In genomic region chr2:208265807-208266640, GRCh38 we compare ENCODE assay signal across 8 cellular contexts. TPM values are rescaled to one million over a fixed set of nuclear protein-coding genes. Genes with fewer than 3 reads are reported as not detected.
A peak's percentile ranks its signal among the peaks of the same experiment; 100 is the strongest.
DNase-seq lines count a peak whose midpoint lies in the region; ATAC-seq and TF ChIP-seq lines count a peak whose summit lies in the region.

A gene with protein sequence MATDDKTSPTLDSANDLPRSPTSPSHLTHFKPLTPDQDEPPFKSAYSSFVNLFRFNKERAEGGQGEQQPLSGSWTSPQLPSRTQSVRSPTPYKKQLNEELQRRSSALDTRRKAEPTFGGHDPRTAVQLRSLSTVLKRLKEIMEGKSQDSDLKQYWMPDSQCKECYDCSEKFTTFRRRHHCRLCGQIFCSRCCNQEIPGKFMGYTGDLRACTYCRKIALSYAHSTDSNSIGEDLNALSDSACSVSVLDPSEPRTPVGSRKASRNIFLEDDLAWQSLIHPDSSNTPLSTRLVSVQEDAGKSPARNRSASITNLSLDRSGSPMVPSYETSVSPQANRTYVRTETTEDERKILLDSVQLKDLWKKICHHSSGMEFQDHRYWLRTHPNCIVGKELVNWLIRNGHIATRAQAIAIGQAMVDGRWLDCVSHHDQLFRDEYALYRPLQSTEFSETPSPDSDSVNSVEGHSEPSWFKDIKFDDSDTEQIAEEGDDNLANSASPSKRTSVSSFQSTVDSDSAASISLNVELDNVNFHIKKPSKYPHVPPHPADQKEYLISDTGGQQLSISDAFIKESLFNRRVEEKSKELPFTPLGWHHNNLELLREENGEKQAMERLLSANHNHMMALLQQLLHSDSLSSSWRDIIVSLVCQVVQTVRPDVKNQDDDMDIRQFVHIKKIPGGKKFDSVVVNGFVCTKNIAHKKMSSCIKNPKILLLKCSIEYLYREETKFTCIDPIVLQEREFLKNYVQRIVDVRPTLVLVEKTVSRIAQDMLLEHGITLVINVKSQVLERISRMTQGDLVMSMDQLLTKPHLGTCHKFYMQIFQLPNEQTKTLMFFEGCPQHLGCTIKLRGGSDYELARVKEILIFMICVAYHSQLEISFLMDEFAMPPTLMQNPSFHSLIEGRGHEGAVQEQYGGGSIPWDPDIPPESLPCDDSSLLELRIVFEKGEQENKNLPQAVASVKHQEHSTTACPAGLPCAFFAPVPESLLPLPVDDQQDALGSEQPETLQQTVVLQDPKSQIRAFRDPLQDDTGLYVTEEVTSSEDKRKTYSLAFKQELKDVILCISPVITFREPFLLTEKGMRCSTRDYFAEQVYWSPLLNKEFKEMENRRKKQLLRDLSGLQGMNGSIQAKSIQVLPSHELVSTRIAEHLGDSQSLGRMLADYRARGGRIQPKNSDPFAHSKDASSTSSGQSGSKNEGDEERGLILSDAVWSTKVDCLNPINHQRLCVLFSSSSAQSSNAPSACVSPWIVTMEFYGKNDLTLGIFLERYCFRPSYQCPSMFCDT (N-terminal part only) (plus strand): TSS chr2:208266255. CDS start chr2:208271520, 5,265 bp downstream.

- peaks cover 36% of the 10 kb centered on the region for H3K4me1 Mint-ChIP-seq in osteocyte (ENCODE audit: unreplicated experiment)

- peak; percentile 80 for ATAC-seq in HG02759 (IDR thresholded peaks at IDR 0.05; ENCODE audit: unreplicated experiment)

- TF ChIP-seq CTCF in GM12864 (IDR thresholded peaks at IDR 0.05; ENCODE audit: low read depth, low read length, missing control alignments) (no peak), osteocyte (IDR thresholded peaks at IDR 0.05) (no peak)

- peak within 1 kb of the TSS; percentile 91 for H3K27ac Mint-ChIP-seq in osteocyte (ENCODE audit: unreplicated experiment)

- H3K27me3 ChIP-seq in thymus (ENCODE audit: control insufficient read depth, insufficient read depth) = no peaks in the 10 kb centered on the region

- peaks cover 17% of the 10 kb centered on the region for H3K4me1 ChIP-seq in thymus (ENCODE audit: control insufficient read depth, insufficient read depth, low read length)

- DNase-seq in GM12864 (ENCODE audit: low read depth) = peak; percentile 95
- DNase-seq in NCI-H1417 (lab: John Stamatoyannopoulos, UW) = peak; percentile 88 to 99 (median 97)
- peak; percentile 96 to 97 for DNase-seq in SW 1271 (lab: John Stamatoyannopoulos, UW)
- DNase-seq in activated naive CD8-positive, alpha-beta T cell treated with anti-CD3 and anti-CD28 coated beads, Interleukin-2, amount 50 U/mL, for 16 hours (ENCODE audit: low read depth, low spot score) = peak; percentile 75
- DNase-seq in head of caudate nucleus = peak; percentile 96 to 100 (median 98)
- peak; percentile 96 for DNase-seq in osteocyte (ENCODE audit: extremely low spot score, unreplicated experiment)

- no peaks in the 10 kb centered on the region for H3K36me3 ChIP-seq in thymus (ENCODE audit: control insufficient read depth, insufficient read depth)

- intact Hi-C loops in head of caudate nucleus (cut with DNase I) = loop anchor here (1.0 to 5.0 kb wide), 2 partner anchors 11 to 639 kb away; partner anchors contain the start of genes IDH1 and METTL21A

- H3K9me3 Mint-ChIP-seq in osteocyte (ENCODE audit: unreplicated experiment) = peaks cover 6% of the 10 kb centered on the region

- under 1% methylated on average over 53 of the region's 53 CpGs for WGBS in thymus

- H3K27ac ChIP-seq in thymus (ENCODE audit: low read depth) = peak within 1 kb of the TSS; percentile 98

- H3K9me3 ChIP-seq in thymus (ENCODE audit: control insufficient read depth) = no peaks in the 10 kb centered on the region

- H3K4me3 ChIP-seq in GM12864 (ENCODE audit: low read depth, low read length) (peak within 1 kb of the TSS; percentile 61), thymus (ENCODE audit: low read length) (peak within 1 kb of the TSS; percentile 76)

- H3K27me3 Mint-ChIP-seq in osteocyte (ENCODE audit: unreplicated experiment) = no peaks in the 10 kb centered on the region

- H3K4me3 Mint-ChIP-seq in osteocyte (ENCODE audit: unreplicated experiment) = peak within 1 kb of the TSS; percentile 89

- peaks cover 2% of the 10 kb centered on the region for H3K36me3 Mint-ChIP-seq in osteocyte (ENCODE audit: unreplicated experiment)

RNA-seq across cellular contexts. Expression of the gene that starts here (rescaled TPM):
- total RNA-seq in osteocyte = 37.1 and 38.8 TPM in 2 replicates
- 13.0 TPM for polyA plus RNA-seq in thymus

Comparison
In these comparisons a context has a peak if more than half of its experiments do, and no peak if none do; other contexts are left out.
1. Peak in every context shown above with its lines: DNase-seq, ATAC-seq, H3K4me3 ChIP-seq and H3K27ac ChIP-seq.